ENCODE assay signal across 21 cellular contexts in genomic region chrX:19870206-19870605, GRCh38. TPM values are rescaled to one million over a fixed set of nuclear protein-coding genes. Genes with fewer than 3 reads are reported as not detected.
DNase-seq lines count a peak whose midpoint lies in the region; ATAC-seq, FAIRE-seq and TF ChIP-seq lines count a peak whose summit lies in the region.
"Had no signal": no experiment of that assay in that cellular context is flagged by ENCODE, and none has a peak within 500 bp of the region (broad histone marks: within the 10 kb centered on the region; RNA-seq: fewer than 3 reads in every experiment).

No MANE protein-coding gene starts in this region.

- peaks cover 3% of the 10 kb centered on the region for H3K36me3 Mint-ChIP-seq in IgD-negative memory B cell
- H3K36me3 Mint-ChIP-seq in activated T-helper 2 cell treated with anti-CD3 and anti-CD28 coated beads, Interferon-gamma antibody, Interleukin-2, Interleukin-4, amounts not matched to agents 10 μg/mL and 5 μg/mL and 100 μg/mL, durations not matched to agents 14 hours and 24 hours and 36 hours (ENCODE audit: low read depth) = peaks cover 3% of the 10 kb centered on the region
- H3K36me3 Mint-ChIP-seq in stimulated activated naive B cell treated with anti-CD40 and anti-IgM and Interleukin-4, amounts not matched to agents 10 μg/mL and 1 μg/mL and 100 μg/mL, for 72 hours = peaks cover 13 to 27% of the 10 kb centered on the region in 2 donors

- intact Hi-C loops in HepG2 (cut with micrococcal nuclease; ENCODE audit: unreplicated experiment) (loop anchor here (2.0 kb wide), 1 partner anchor 15 kb away; no protein-coding TSS in a partner anchor), right lobe of liver (cut with DNase I) (no loop called here), stomach (cut with DNase I; ENCODE audit: low total_unique reads) (no loop called here)
- intact Hi-C loops in activated T-helper 2 cell treated with anti-CD3 and anti-CD28 coated beads, Interferon-gamma antibody, Interleukin-2, Interleukin-4, amounts not matched to agents 10 μg/mL and 5 μg/mL and 100 μg/mL, durations not matched to agents 14 hours and 24 hours and 36 hours (cut with micrococcal nuclease) = loop anchor here (5.0 kb wide), 2 partner anchors 83 to 123 kb away; no protein-coding TSS in a partner anchor

- H3K9me3 ChIP-seq in HepG2 (ENCODE audit: low read length) = no peaks in the 10 kb centered on the region
- H3K9me3 ChIP-seq in right lobe of liver = no peaks in the 10 kb centered on the region
- H3K9me3 ChIP-seq in stomach = no peaks in the 10 kb centered on the region
- H3K9me3 ChIP-seq: BE2C, SK-N-SH had no signal

- peaks cover 48 to 56% (median 50%) of the 10 kb centered on the region in 3 donors for H3K4me1 Mint-ChIP-seq in IgD-negative memory B cell
- H3K4me1 Mint-ChIP-seq in activated T-helper 2 cell treated with anti-CD3 and anti-CD28 coated beads, Interferon-gamma antibody, Interleukin-2, Interleukin-4, amounts not matched to agents 10 μg/mL and 5 μg/mL and 100 μg/mL, durations not matched to agents 14 hours and 24 hours and 36 hours (ENCODE audit: low read depth) = peaks cover 71% of the 10 kb centered on the region
- H3K4me1 Mint-ChIP-seq in stimulated activated naive B cell treated with anti-CD40 and anti-IgM and Interleukin-4, amounts not matched to agents 10 μg/mL and 1 μg/mL and 100 μg/mL, for 72 hours = peaks cover 49 to 87% of the 10 kb centered on the region in 2 donors

- H3K27me3 Mint-ChIP-seq in IgD-negative memory B cell = peaks cover 4% of the 10 kb centered on the region
- no peaks in the 10 kb centered on the region for H3K27me3 Mint-ChIP-seq in activated T-helper 2 cell treated with anti-CD3 and anti-CD28 coated beads, Interferon-gamma antibody, Interleukin-2, Interleukin-4, amounts not matched to agents 10 μg/mL and 5 μg/mL and 100 μg/mL, durations not matched to agents 14 hours and 24 hours and 36 hours (ENCODE audit: low read depth)
- H3K27me3 Mint-ChIP-seq in stimulated activated naive B cell treated with anti-CD40 and anti-IgM and Interleukin-4, amounts not matched to agents 10 μg/mL and 1 μg/mL and 100 μg/mL, for 72 hours = peaks cover 0 to 8% of the 10 kb centered on the region in 2 donors
- H3K27me3 Mint-ChIP-seq: CD8-positive, alpha-beta memory T cell had no signal

- H4K20me1 ChIP-seq in HepG2 (ENCODE audit: insufficient read depth, low read length) = no peaks in the 10 kb centered on the region

- H3K9me3 Mint-ChIP-seq in IgD-negative memory B cell = no peaks in the 10 kb centered on the region
- H3K9me3 Mint-ChIP-seq in activated T-helper 2 cell treated with anti-CD3 and anti-CD28 coated beads, Interferon-gamma antibody, Interleukin-2, Interleukin-4, amounts not matched to agents 10 μg/mL and 5 μg/mL and 100 μg/mL, durations not matched to agents 14 hours and 24 hours and 36 hours = no peaks in the 10 kb centered on the region
- peaks cover 0 to 1% of the 10 kb centered on the region in 2 donors for H3K9me3 Mint-ChIP-seq in stimulated activated naive B cell treated with anti-CD40 and anti-IgM and Interleukin-4, amounts not matched to agents 10 μg/mL and 1 μg/mL and 100 μg/mL, for 72 hours

- H3K4me3 ChIP-seq in HepG2 (replicated peaks in 1 of 3; ENCODE audit: insufficient read depth in 1 of 3, low read depth in 2 of 3, low read length in 3 of 3) (no peak overlapping the region), right lobe of liver (no peak overlapping the region), stomach (no peak overlapping the region)

- BruUV-seq in HepG2 (replicated peaks; lab: Mats Ljungman, UMichigan) = no TSS peak

- H3K4me3 Mint-ChIP-seq in IgD-negative memory B cell = peak overlapping the region in 1 of 4 donors; percentile 55
- H3K4me3 Mint-ChIP-seq in activated T-helper 2 cell treated with anti-CD3 and anti-CD28 coated beads, Interferon-gamma antibody, Interleukin-2, Interleukin-4, amounts not matched to agents 10 μg/mL and 5 μg/mL and 100 μg/mL, durations not matched to agents 14 hours and 24 hours and 36 hours (ENCODE audit: low read depth) = no peak overlapping the region
- peak overlapping the region in 1 of 2 donors; percentile 19 for H3K4me3 Mint-ChIP-seq in stimulated activated naive B cell treated with anti-CD40 and anti-IgM and Interleukin-4, amounts not matched to agents 10 μg/mL and 1 μg/mL and 100 μg/mL, for 72 hours
- H3K4me3 Mint-ChIP-seq: CD8-positive, alpha-beta memory T cell had no signal

- H3K79me2 ChIP-seq in HepG2 (ENCODE audit: insufficient read depth, low read length) = peaks cover 6% of the 10 kb centered on the region

- POLR2A ChIA-PET in HepG2 (lab: Yijun Ruan, JAX) = no interaction called here

- no peaks in the 10 kb centered on the region for H3K36me3 ChIP-seq in HepG2 (replicated peaks in 1 of 2; ENCODE audit: control insufficient read depth in 1 of 2, insufficient read depth in 2 of 2, low read length in 2 of 2)
- H3K36me3 ChIP-seq in right lobe of liver = no peaks in the 10 kb centered on the region
- no peaks in the 10 kb centered on the region for H3K36me3 ChIP-seq in stomach
- H3K36me3 ChIP-seq: BE2C had no signal

- H3K27me3 ChIP-seq in HepG2 (ENCODE audit: control insufficient read depth in 1 of 2, insufficient read depth in 2 of 2, low read length in 2 of 2) (no peaks in the 10 kb centered on the region), right lobe of liver (no peaks in the 10 kb centered on the region), stomach (no peaks in the 10 kb centered on the region)
- H3K27me3 ChIP-seq: BE2C had no signal

- TF ChIP-seq EP300 in HepG2 (IDR thresholded peaks at IDR 0.05; ENCODE audit: low read depth in 2 of 2, low read length in 2 of 2) = no peak
- no peak for TF ChIP-seq EP300 in HepG2 (CRISPR knock-in tag; IDR thresholded peaks at IDR 0.05; ENCODE audit: borderline replicate concordance)
- TF ChIP-seq EP300 in stomach (IDR thresholded peaks at IDR 0.05) = no peak

- TF ChIP-seq CTCF in HepG2 (CRISPR knock-in tag; IDR thresholded peaks at IDR 0.05) = no peak
- TF ChIP-seq CTCF in right lobe of liver (IDR thresholded peaks at IDR 0.05) = no peak
- TF ChIP-seq CTCF in stomach (IDR thresholded peaks at IDR 0.05) = no peak

- no peak for DNase-seq in HepG2 (ENCODE audit: low spot score)
- no peak for DNase-seq in right lobe of liver
- no peak for DNase-seq in activated T-helper 2 cell treated with anti-CD3 and anti-CD28 coated beads, Interferon-gamma antibody, Interleukin-2, Interleukin-4, amounts not matched to agents 10 μg/mL and 5 μg/mL and 100 μg/mL, durations not matched to agents 14 hours and 24 hours and 36 hours (ENCODE audit: low spot score)
- DNase-seq in stimulated activated naive B cell treated with anti-CD40 and anti-IgM and Interleukin-4, amounts not matched to agents 10 μg/mL and 1 μg/mL and 100 μg/mL, for 72 hours = no peak
- DNase-seq in stomach = no peak
- DNase-seq in NCI-H446 (lab: John Stamatoyannopoulos, UW) = no peak
- DNase-seq: 8988T; BE2C; CD8-positive, alpha-beta memory T cell; DMS53; NCI-H1105; NCI-H1694; NCI-H2081 treated with DMSO at 0.1 percent for 48 hours; NCI-H510A treated with DMSO at 0.1 percent for 48 hours; NCI-H774; SHP77; SK-N-SH had no signal

- no peak overlapping the region for H2AFZ ChIP-seq in HepG2 (ENCODE audit: low read length)

- TF ChIP-seq POLR2A in HepG2 (IDR thresholded peaks at IDR 0.05; ENCODE audit: insufficient read depth in 1 of 2, low read depth in 2 of 2, low read length in 2 of 2) (no peak), right lobe of liver (IDR thresholded peaks at IDR 0.05) (no peak), stomach (IDR thresholded peaks at IDR 0.05) (no peak)

- no peak for FAIRE-seq in HepG2 (lab: Jason Lieb, UNC)
- FAIRE-seq: H1, HTR-8/SVneo had no signal

- no peak overlapping the region for H3K9ac ChIP-seq in HepG2 (ENCODE audit: insufficient read depth, low read depth, low read length)
- H3K9ac ChIP-seq: SK-N-SH had no signal

- 72% methylated on average over 2 of the region's 6 CpGs for WGBS in HepG2 (ENCODE audit: low lambda C conversion rate)
- WGBS in right lobe of liver (ENCODE audit: insufficient coverage, low coverage, low lambda C conversion rate, missing lambda C conversion rate) = 54% methylated on average over 4 of the region's 6 CpGs
- WGBS in stomach, 5 donors = 80 to 98% (median 97%) methylated on average over 4 to 6 of the region's 6 CpGs

- in situ Hi-C loops in HepG2 (cut with HindIII; ENCODE audit: extremely low pct_ligation_motif_present, low pct_unique_long_range_greater_than_20kb) = no loop called here

- ATAC-seq in HepG2 = no peak; the same call in 2 of the 3 replicates
- ATAC-seq in right lobe of liver = no peak
- no peak for ATAC-seq in stimulated activated naive B cell treated with anti-CD40 and anti-IgM and Interleukin-4, amounts not matched to agents 10 μg/mL and 1 μg/mL and 100 μg/mL, for 72 hours (replicated peaks)
- ATAC-seq in HG02610 (IDR thresholded peaks at IDR 0.05; ENCODE audit: unreplicated experiment) = no peak

- CTCF ChIA-PET in HepG2 (lab: Yijun Ruan, JAX; ENCODE audit: low intra/inter-chr PET ratio, low total read pairs) = no interaction called here

- peak overlapping the region; percentile 40 for H3K27ac ChIP-seq in HepG2 (ENCODE audit: extremely low read length, insufficient read depth, low read length)
- H3K27ac ChIP-seq in right lobe of liver = no peak overlapping the region
- H3K27ac ChIP-seq in stomach = no peak overlapping the region

- H3K4me1 ChIP-seq in HepG2 (ENCODE audit: insufficient read depth, low read length) (peaks cover 32% of the 10 kb centered on the region), right lobe of liver (peaks cover 0 to 6% (median 0%) of the 10 kb centered on the region in 4 donors), stomach (peaks cover 0 to 34% (median 3%) of the 10 kb centered on the region in 4 donors)
- H3K4me1 ChIP-seq: BE2C had no signal

- H3K27ac Mint-ChIP-seq in IgD-negative memory B cell = peak overlapping the region in 2 of 3 donors; percentile 55 to 89
- peak overlapping the region; percentile 81 for H3K27ac Mint-ChIP-seq in activated T-helper 2 cell treated with anti-CD3 and anti-CD28 coated beads, Interferon-gamma antibody, Interleukin-2, Interleukin-4, amounts not matched to agents 10 μg/mL and 5 μg/mL and 100 μg/mL, durations not matched to agents 14 hours and 24 hours and 36 hours
- peak overlapping the region; percentile 96 for H3K27ac Mint-ChIP-seq in stimulated activated naive B cell treated with anti-CD40 and anti-IgM and Interleukin-4, amounts not matched to agents 10 μg/mL and 1 μg/mL and 100 μg/mL, for 72 hours

- H3K4me2 ChIP-seq in HepG2 (ENCODE audit: low read depth, low read length) = 0 out of 2 replicates have a peak overlapping the region, but pooled peaks have one; percentile 23
- H3K4me2 ChIP-seq: SK-N-SH had no signal

- TF ChIP-seq RAD21 in HepG2 (CRISPR knock-in tag; IDR thresholded peaks at IDR 0.05) = no peak

RNA-seq across cellular contexts. Expression of gene SH3KBP1, which starts 17.2 kb away (rescaled TPM):
- total RNA-seq in HepG2 (2016; rRNA removed; fragmentation: Illumina TruSeq; extraction: Trizol) (10.4 and 12.6 TPM in 2 replicates), right lobe of liver (10 to 100 TPM in 2 of 6 experiments, 1 to 10 TPM in 4; 7.3 to 14.1 (median 8.9) TPM), stomach (10 to 100 TPM in 3 of 5 donors, 1 to 10 TPM in 2; 3.5 to 25.0 (median 11.6) TPM)
- 6.6 and 8.2 TPM in 2 replicates for total RNA-seq in HepG2 (2016; cell fraction: cytosol; rRNA removed; fragmentation: Illumina TruSeq; extraction: Trizol; ENCODE audit: low read depth)
- 10.1 and 10.9 TPM in 2 replicates for total RNA-seq in HepG2 (2016; cell fraction: insoluble cytoplasmic fraction; rRNA removed; fragmentation: Illumina TruSeq; extraction: Trizol)
- 19.6 and 22.2 TPM in 2 replicates for total RNA-seq in HepG2 (2016; cell fraction: membrane; rRNA removed; fragmentation: Illumina TruSeq; extraction: Trizol)
- 5.4 and 10.1 TPM in 2 replicates for total RNA-seq in HepG2 (2016; cell fraction: nucleus; rRNA removed; fragmentation: Illumina TruSeq; extraction: Trizol)
- polyA plus RNA-seq in HepG2 (2011; rRNA removed) (9.2 and 10.0 TPM in 2 replicates), IgD-negative memory B cell (93.1 TPM), stomach (10 to 100 TPM in 2 of 3 donors, 1 to 10 TPM in 1; 3.7 to 17.8 (median 14.8) TPM)
- 8.3 and 10.3 TPM in 2 replicates for polyA plus RNA-seq in HepG2 (2011; cell fraction: cytosol; rRNA removed)
- polyA plus RNA-seq in HepG2 (2011; cell fraction: nucleus; rRNA removed) = 4.1 and 5.0 TPM in 2 replicates
- 16.3 and 20.9 TPM in 2 replicates for polyA plus RNA-seq in HepG2 (2012)
- polyA plus RNA-seq in HepG2 (2016; cell fraction: cytosol; fragmentation: Illumina TruSeq; extraction: Trizol; ENCODE audit: low read depth) = 10.8 and 11.2 TPM in 2 replicates
- 19.5 and 20.3 TPM in 2 replicates for polyA plus RNA-seq in HepG2 (2016; cell fraction: insoluble cytoplasmic fraction; fragmentation: Illumina TruSeq; extraction: Trizol; ENCODE audit: low read depth)
- 23.3 and 26.3 TPM in 2 replicates for polyA plus RNA-seq in HepG2 (2016; cell fraction: membrane; fragmentation: Illumina TruSeq; extraction: Trizol; ENCODE audit: low read depth)
- 14.0 and 14.2 TPM in 2 replicates for polyA plus RNA-seq in HepG2 (2016; cell fraction: nucleus; fragmentation: Illumina TruSeq; extraction: Trizol; ENCODE audit: insufficient read depth, low read depth)
- 8.4 and 23.9 TPM in 2 replicates for polyA minus RNA-seq in HepG2 (2011; rRNA and poly(A)+ RNA removed; ENCODE audit: low replicate concordance)
- polyA minus RNA-seq in HepG2 (2011; cell fraction: cytosol; rRNA and poly(A)+ RNA removed) = 10.6 and 12.6 TPM in 2 replicates
- 8.4 and 18.0 TPM in 2 replicates for polyA minus RNA-seq in HepG2 (2011; cell fraction: nucleus; rRNA and poly(A)+ RNA removed)
- 61.6 and 67.9 TPM in 2 replicates for total RNA-seq in activated T-helper 2 cell treated with anti-CD3 and anti-CD28 coated beads, Interferon-gamma antibody, Interleukin-2, Interleukin-4, amounts not matched to agents 10 μg/mL and 5 μg/mL and 100 μg/mL, durations not matched to agents 14 hours and 24 hours and 36 hours

Comparison
In these comparisons a context has a peak if more than half of its experiments do, and no peak if none do; other contexts are left out.
1. intact Hi-C loops: an anchor here in HepG2 (2.0 kb wide) and activated T-helper 2 cell treated with anti-CD3 and anti-CD28 coated beads, Interferon-gamma antibody, Interleukin-2, Interleukin-4, amounts not matched to agents 10 μg/mL and 5 μg/mL and 100 μg/mL, durations not matched to agents 14 hours and 24 hours and 36 hours (5.0 kb wide); none called in right lobe of liver and stomach.